Comparison of ENCODE assay signal across 23 cellular contexts in genomic region chr12:90855534-90855933, GRCh38.
"Had no signal": no experiment of that assay in that cellular context is flagged by ENCODE, and none has a peak within 500 bp of the region (broad histone marks: within the 10 kb centered on the region; RNA-seq: fewer than 3 reads in every experiment).

No MANE protein-coding gene starts in this region.

- H3K27me3 ChIP-seq: dorsolateral prefrontal cortex, esophagus muscularis mucosa, foreskin keratinocyte, gastroesophageal sphincter, heart left ventricle, hepatocyte, left lung had no signal

- ATAC-seq: foreskin keratinocyte, gastroesophageal sphincter, heart left ventricle, left cardiac atrium, left lung, left ventricle myocardium superior, lower lobe of right lung, mucosa of descending colon had no signal

- FAIRE-seq: endothelial cell of umbilical vein, frontal cortex, kidney had no signal

- H3K36me3 Mint-ChIP-seq: immature natural killer cell had no signal

- H2AFZ ChIP-seq: hepatocyte had no signal

- H3K36me3 ChIP-seq: esophagus muscularis mucosa, gastroesophageal sphincter, heart left ventricle, left lung, lower lobe of right lung had no signal

- DNase-seq: dermis blood vessel endothelial cell; dorsolateral prefrontal cortex; effector CD4-positive, alpha-beta T cell; effector memory CD4-positive, alpha-beta T cell; foreskin keratinocyte; heart left ventricle; hypothalamus; immature natural killer cell; islet precursor cell; kidney; kidney glomerular epithelial cell; left cardiac atrium; left lung; left ventricle myocardium superior; lower lobe of right lung; mesendoderm; mucosa of descending colon had no signal

- H3K79me2 ChIP-seq: hepatocyte had no signal

- H3K9me3 Mint-ChIP-seq: immature natural killer cell had no signal

- H3K9me3 ChIP-seq: esophagus muscularis mucosa, gastroesophageal sphincter, heart left ventricle, left lung, lower lobe of right lung, mucosa of descending colon had no signal

- H3K4me2 ChIP-seq: hepatocyte had no signal

- H3K4me3 Mint-ChIP-seq: immature natural killer cell had no signal

- H3K4me3 ChIP-seq: coronary artery, dorsolateral prefrontal cortex, esophagus muscularis mucosa, gastroesophageal sphincter, heart left ventricle, hepatocyte, left lung, lower lobe of right lung, mucosa of descending colon had no signal

- H3K4me1 ChIP-seq: foreskin keratinocyte, left lung, lower lobe of right lung had no signal

- H3K27ac Mint-ChIP-seq: immature natural killer cell had no signal

- H3K27ac ChIP-seq: coronary artery, esophagus muscularis mucosa, foreskin keratinocyte, gastroesophageal sphincter, heart left ventricle, hepatocyte, left lung, lower lobe of right lung had no signal

- H3K4me1 Mint-ChIP-seq: immature natural killer cell had no signal
